19 cellular contexts compared by ENCODE assay signal in the genomic region with DNA sequence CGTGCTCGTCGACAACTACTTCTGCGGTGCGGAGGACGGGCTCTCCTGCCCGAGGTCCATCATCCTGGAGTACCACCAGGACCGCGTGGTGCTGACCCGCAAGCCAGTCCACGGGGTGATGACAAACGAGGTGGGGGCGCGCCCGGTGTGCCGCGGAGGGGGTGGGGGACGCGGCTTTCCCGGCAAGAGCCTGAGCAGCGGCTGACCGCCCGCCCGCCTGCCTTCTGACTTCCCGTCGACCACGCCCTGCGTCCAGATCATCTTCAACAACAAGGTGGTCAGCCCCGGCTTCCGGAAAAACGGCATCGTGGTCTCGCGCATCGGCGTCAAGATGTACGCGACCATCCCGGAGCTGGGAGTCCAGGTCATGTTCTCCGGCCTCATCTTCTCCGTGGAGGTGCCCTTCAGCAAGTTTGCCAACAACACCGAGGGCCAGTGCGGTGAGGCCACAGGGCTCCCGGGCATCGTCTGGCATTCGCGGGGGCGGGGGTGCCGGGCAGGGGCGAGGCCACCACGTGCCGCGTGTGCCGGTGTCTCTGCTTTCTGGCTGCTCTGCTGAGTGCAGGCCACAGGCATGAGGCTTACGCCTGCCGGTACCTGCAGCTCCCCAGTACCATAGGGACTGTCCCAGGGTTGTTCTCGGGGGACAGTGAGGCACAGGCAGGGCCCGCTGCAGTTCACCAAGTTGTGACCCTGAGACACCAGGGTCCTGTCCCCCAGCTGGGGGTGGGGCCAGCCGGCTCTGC. TPM values are rescaled to one million over a fixed set of nuclear protein-coding genes. Genes with fewer than 3 reads are reported as not detected.
DNase-seq lines count a peak whose midpoint lies in the region; ATAC-seq and TF ChIP-seq lines count a peak whose summit lies in the region.
"Had no signal": no experiment of that assay in that cellular context is flagged by ENCODE, and none has a peak within 500 bp of the region (broad histone marks: within the 10 kb centered on the region; RNA-seq: fewer than 3 reads in every experiment).

No MANE protein-coding gene starts in this region.

- H4K20me1 ChIP-seq in osteoblast (ENCODE audit: insufficient read depth, low read length) = no peaks in the 10 kb centered on the region

- DNase-seq in Right ventricle myocardium inferior (ENCODE audit: missing footprints) = peak; percentile 63
- no peak for DNase-seq in right atrium auricular region (ENCODE audit: low spot score)
- DNase-seq in endodermal cell = peak; percentile 24
- peak; percentile 71 for DNase-seq in osteoblast (ENCODE audit: insufficient read length, low spot score, missing footprints)
- peak; percentile 46 to 72 for DNase-seq in aorta
- no peak for DNase-seq in NCI-H1092 treated with DMSO at 0.1 percent for 48 hours (lab: John Stamatoyannopoulos, UW)
- DNase-seq: activated CD4-positive, alpha-beta T cell treated with anti-CD3 and anti-CD28 coated beads, Interleukin-2, amount 10 ng/mL, durations not matched to agents 24 days and 14 days; naive thymus-derived CD4-positive, alpha-beta T cell; NCI-H1436 treated with DMSO at 0.1 percent for 48 hours; NCI-H82; PC-9 had no signal

- H3K4me1 ChIP-seq in right atrium auricular region (no peaks in the 10 kb centered on the region), endodermal cell (ENCODE audit: control insufficient read depth, insufficient read depth, low read length) (no peaks in the 10 kb centered on the region), osteoblast (ENCODE audit: insufficient read depth, low read length) (no peaks in the 10 kb centered on the region), aorta (ENCODE audit: control insufficient read depth in 1 of 2, insufficient read depth in 2 of 2, low read length in 2 of 2) (no peaks in the 10 kb centered on the region)
- H3K4me1 ChIP-seq: breast epithelium, tibial nerve had no signal

- H3K27me3 ChIP-seq in right atrium auricular region = peaks cover 0 to 5% of the 10 kb centered on the region in 2 donors
- no peaks in the 10 kb centered on the region for H3K27me3 ChIP-seq in endodermal cell (ENCODE audit: control insufficient read depth, insufficient read depth, low read length, poor library complexity, severe bottlenecking)
- H3K27me3 ChIP-seq in osteoblast (ENCODE audit: insufficient read depth, low read length) = no peaks in the 10 kb centered on the region
- no peaks in the 10 kb centered on the region for H3K27me3 ChIP-seq in aorta (ENCODE audit: control insufficient read depth in 1 of 2, insufficient read depth in 2 of 2, low read length in 1 of 2)

- H3K4me1 Mint-ChIP-seq in endodermal cell = no peaks in the 10 kb centered on the region
- H3K4me1 Mint-ChIP-seq: activated CD4-positive, alpha-beta T cell treated with anti-CD3 and anti-CD28 coated beads, Interleukin-2, amount 10 ng/mL, durations not matched to agents 24 days and 14 days; naive thymus-derived CD4-positive, alpha-beta T cell had no signal

- H3K27me3 Mint-ChIP-seq in endodermal cell (ENCODE audit: insufficient read depth) = no peaks in the 10 kb centered on the region
- H3K27me3 Mint-ChIP-seq: activated CD4-positive, alpha-beta T cell treated with anti-CD3 and anti-CD28 coated beads, Interleukin-2, amount 10 ng/mL, durations not matched to agents 24 days and 14 days; activated naive CD8-positive, alpha-beta T cell had no signal

- H3K36me3 ChIP-seq in right atrium auricular region (no peaks in the 10 kb centered on the region), endodermal cell (ENCODE audit: control insufficient read depth, insufficient read depth, low read length) (no peaks in the 10 kb centered on the region), osteoblast (ENCODE audit: insufficient read depth, low read length) (no peaks in the 10 kb centered on the region), aorta (ENCODE audit: control insufficient read depth in 1 of 2, insufficient read depth in 2 of 2, low read length in 1 of 2) (no peaks in the 10 kb centered on the region)
- H3K36me3 ChIP-seq: breast epithelium, tibial nerve had no signal

- no peak overlapping the region for H3K4me3 Mint-ChIP-seq in endodermal cell
- H3K4me3 Mint-ChIP-seq: activated CD4-positive, alpha-beta T cell treated with anti-CD3 and anti-CD28 coated beads, Interleukin-2, amount 10 ng/mL, durations not matched to agents 24 days and 14 days; activated naive CD8-positive, alpha-beta T cell; naive thymus-derived CD4-positive, alpha-beta T cell had no signal

- H3K27ac Mint-ChIP-seq in endodermal cell = no peak overlapping the region
- H3K27ac Mint-ChIP-seq: activated CD4-positive, alpha-beta T cell treated with anti-CD3 and anti-CD28 coated beads, Interleukin-2, amount 10 ng/mL, durations not matched to agents 24 days and 14 days; activated naive CD8-positive, alpha-beta T cell; naive thymus-derived CD4-positive, alpha-beta T cell had no signal

- H3K9ac ChIP-seq in endodermal cell (ENCODE audit: extremely low read depth, low read length, poor library complexity, severe bottlenecking) = no peak overlapping the region

- H3K9me3 ChIP-seq in right atrium auricular region (no peaks in the 10 kb centered on the region), endodermal cell (ENCODE audit: control insufficient read depth, low read length) (no peaks in the 10 kb centered on the region), osteoblast (ENCODE audit: low read depth, low read length) (no peaks in the 10 kb centered on the region), aorta (ENCODE audit: control insufficient read depth, low read length) (no peaks in the 10 kb centered on the region)
- H3K9me3 ChIP-seq: tibial nerve had no signal

- no peaks in the 10 kb centered on the region for H3K79me2 ChIP-seq in osteoblast (ENCODE audit: insufficient read depth, low read length)

- no peak overlapping the region for H2AFZ ChIP-seq in osteoblast (ENCODE audit: low read length)
- H2AFZ ChIP-seq: PC-9 had no signal

- H3K4me2 ChIP-seq in osteoblast (ENCODE audit: insufficient read depth, low read length) = no peak overlapping the region
- H3K4me2 ChIP-seq: PC-9 had no signal

- ATAC-seq in Right ventricle myocardium inferior (no peak), aorta (ENCODE audit: low FRiP score) (no peak), GM18858 (IDR thresholded peaks at IDR 0.05; ENCODE audit: unreplicated experiment) (no peak), HG03159 (IDR thresholded peaks at IDR 0.05; ENCODE audit: unreplicated experiment) (no peak)
- ATAC-seq: naive thymus-derived CD4-positive, alpha-beta T cell had no signal

- no peaks in the 10 kb centered on the region for H3K36me3 Mint-ChIP-seq in endodermal cell (ENCODE audit: low read depth)
- H3K36me3 Mint-ChIP-seq: activated naive CD8-positive, alpha-beta T cell; naive thymus-derived CD4-positive, alpha-beta T cell had no signal

- 93 to 96% methylated on average over 45 to 59 of the region's 59 CpGs for WGBS in endodermal cell (ENCODE audit: insufficient coverage in 1 of 2, insufficient read length in 1 of 2), 2 experiments
- WGBS in aorta, 2 donors = 95 to 96% methylated on average over 56 to 59 of the region's 59 CpGs

- H3K27ac ChIP-seq in right atrium auricular region = no peak overlapping the region
- no peak overlapping the region for H3K27ac ChIP-seq in endodermal cell (ENCODE audit: low read depth, low read length)
- no peak overlapping the region for H3K27ac ChIP-seq in osteoblast (ENCODE audit: low read depth, low read length)
- no peak overlapping the region for H3K27ac ChIP-seq in aorta (ENCODE audit: low read depth in 1 of 2, low read length in 2 of 2)
- H3K27ac ChIP-seq: breast epithelium, PC-9, tibial nerve had no signal

- no peak for TF ChIP-seq CTCF in right atrium auricular region (IDR thresholded peaks at IDR 0.05)
- TF ChIP-seq CTCF in endodermal cell (conservative IDR thresholded peaks at IDR 0.05) = no peak
- TF ChIP-seq CTCF in osteoblast (IDR thresholded peaks at IDR 0.05; ENCODE audit: extremely low read depth, low read depth, low read length) = no peak

- no peak overlapping the region for H3K4me3 ChIP-seq in right atrium auricular region
- no peak overlapping the region for H3K4me3 ChIP-seq in endodermal cell (ENCODE audit: low read length)
- H3K4me3 ChIP-seq in osteoblast (ENCODE audit: insufficient read depth, low read length) = no peak overlapping the region
- H3K4me3 ChIP-seq in aorta (ENCODE audit: low read length in 2 of 2) = no peak overlapping the region
- H3K4me3 ChIP-seq: breast epithelium, PC-9, tibial nerve had no signal

- no peaks in the 10 kb centered on the region for H3K9me3 Mint-ChIP-seq in endodermal cell
- H3K9me3 Mint-ChIP-seq: activated CD4-positive, alpha-beta T cell treated with anti-CD3 and anti-CD28 coated beads, Interleukin-2, amount 10 ng/mL, durations not matched to agents 24 days and 14 days; naive thymus-derived CD4-positive, alpha-beta T cell had no signal

- intact Hi-C loops in Right ventricle myocardium inferior (cut with DNase I) (no loop called here), aorta (cut with DNase I) (no loop called here)

RNA-seq across cellular contexts. Expression of a gene that starts 28.5 kb away (rescaled TPM):
- not detected for total RNA-seq in Right ventricle myocardium inferior
- not detected for total RNA-seq in right atrium auricular region
- total RNA-seq in endodermal cell = not detected
- polyA plus RNA-seq in endodermal cell (2013, experiment 1 of 2) = 0.04 TPM
- 0.04 TPM for polyA plus RNA-seq in endodermal cell (2013, experiment 2 of 2)
- total RNA-seq in osteoblast = not detected in 2 replicates
- not detected for total RNA-seq in aorta
- under 1 TPM in 1 of 2 donors, not detected in 1; 0.25 TPM for polyA plus RNA-seq in aorta
- total RNA-seq: activated CD4-positive, alpha-beta T cell treated with anti-CD3 and anti-CD28 coated beads, Interleukin-2, amount 10 ng/mL, durations not matched to agents 24 days and 14 days; lung microvascular endothelial cell; M059J; naive thymus-derived CD4-positive, alpha-beta T cell; pulmonary artery endothelial cell had no signal
- polyA plus RNA-seq: naive thymus-derived CD4-positive, alpha-beta T cell had no signal

RNA-seq across cellular contexts. Expression of a gene that starts 36.7 kb away (rescaled TPM):
- total RNA-seq in Right ventricle myocardium inferior (not detected), right atrium auricular region (not detected), endodermal cell (not detected), osteoblast (not detected in 2 replicates), aorta (not detected)
- not detected for polyA plus RNA-seq in endodermal cell (2013, experiment 1 of 2)
- not detected for polyA plus RNA-seq in endodermal cell (2013, experiment 2 of 2)
- polyA plus RNA-seq in aorta = under 1 TPM in 1 of 2 donors, not detected in 1; 0.05 TPM
- total RNA-seq: activated CD4-positive, alpha-beta T cell treated with anti-CD3 and anti-CD28 coated beads, Interleukin-2, amount 10 ng/mL, durations not matched to agents 24 days and 14 days; breast epithelium; lung microvascular endothelial cell; M059J; naive thymus-derived CD4-positive, alpha-beta T cell; pulmonary artery endothelial cell; tibial nerve had no signal
- polyA plus RNA-seq: naive thymus-derived CD4-positive, alpha-beta T cell had no signal

Comparison
In these comparisons a context has a peak if more than half of its experiments do, and no peak if none do; other contexts are left out.
1. DNase-seq: peak in Right ventricle myocardium inferior (single experiment), endodermal cell (single experiment), osteoblast (single experiment) and aorta (2 of 2); none in right atrium auricular region (single experiment) and NCI-H1092 treated with DMSO at 0.1 percent for 48 hours (single experiment).